19 cellular contexts compared by ENCODE assay signal in genomic region chr13:32262165-32262564, GRCh38. TPM values are rescaled to one million over a fixed set of nuclear protein-coding genes. Genes with fewer than 3 reads are reported as not detected.
A peak's percentile ranks its signal among the peaks of the same experiment; 100 is the strongest.
DNase-seq lines count a peak whose midpoint lies in the region; ATAC-seq and TF ChIP-seq lines count a peak whose summit lies in the region.
"Had no signal": no experiment of that assay in that cellular context is flagged by ENCODE, and none has a peak within 500 bp of the region (broad histone marks: within the 10 kb centered on the region; RNA-seq: fewer than 3 reads in every experiment).

No MANE protein-coding gene starts in this region.

- H3K4me3 ChIP-seq in breast epithelium (no peak overlapping the region), lung (no peak overlapping the region)

- H3K36me3 ChIP-seq in breast epithelium, result no peaks in the 10 kb centered on the region
- H3K36me3 ChIP-seq in lung (ENCODE audit: control insufficient read depth in 2 of 2, insufficient read depth in 2 of 2, low read length in 2 of 2), result peaks cover 0 to 8% of the 10 kb centered on the region in 2 donors

- WGBS in lung, 2 donors, result 56 to 68% methylated on average over 3 of the region's 3 CpGs

- H3K4me1 ChIP-seq in breast epithelium (no peaks in the 10 kb centered on the region), lung (ENCODE audit: control insufficient read depth in 2 of 2, insufficient read depth in 2 of 2, low read length in 2 of 2) (peaks cover 7 to 30% of the 10 kb centered on the region in 2 donors)
- H3K4me1 ChIP-seq: BE2C had no signal

- H3K27me3 ChIP-seq in breast epithelium, result no peaks in the 10 kb centered on the region
- H3K27me3 ChIP-seq in lung (ENCODE audit: control insufficient read depth, insufficient read depth), result no peaks in the 10 kb centered on the region
- H3K27me3 ChIP-seq: BE2C had no signal

- H3K4me3 Mint-ChIP-seq in HFFc6, result peak overlapping the region; percentile 4
- H3K4me3 Mint-ChIP-seq: endodermal cell, naive B cell had no signal

- H3K27me3 Mint-ChIP-seq in HFFc6 (ENCODE audit: insufficient read depth), result no peaks in the 10 kb centered on the region; the same call in 1 of the 2 replicates
- H3K27me3 Mint-ChIP-seq: naive B cell had no signal

- ATAC-seq in lung (ENCODE audit: insufficient read depth, low FRiP score) (no peak), HG02798 (IDR thresholded peaks at IDR 0.05; ENCODE audit: poor library complexity, unreplicated experiment) (no peak)
- ATAC-seq: HCT116 had no signal

- H3K9me3 ChIP-seq in breast epithelium, result no peaks in the 10 kb centered on the region
- H3K9me3 ChIP-seq in lung (ENCODE audit: control insufficient read depth in 2 of 2, insufficient read depth in 1 of 2, low read length in 1 of 2), result peaks cover 0 to 1% of the 10 kb centered on the region in 2 donors
- H3K9me3 ChIP-seq: BE2C had no signal

- H3K36me3 Mint-ChIP-seq in HFFc6 (ENCODE audit: low read depth), result no peaks in the 10 kb centered on the region
- H3K36me3 Mint-ChIP-seq: naive B cell had no signal

- DNase-seq in HFFc6 (peak; percentile 18), breast epithelium (ENCODE audit: low spot score in 2 of 2) (no peak), lung (ENCODE audit: low spot score) (no peak), NCI-H524 (lab: John Stamatoyannopoulos, UW) (no peak), Ammon's horn (ENCODE audit: low spot score) (no peak), NCI-H2107 (lab: John Stamatoyannopoulos, UW) (no peak)
- DNase-seq: activated CD8-positive, alpha-beta memory T cell treated with anti-CD3 and anti-CD28 coated beads for 24 hours; activated gamma-delta T cell; endodermal cell; naive B cell; NCI-H1436; retina; stimulated activated CD4-positive, alpha-beta T cell treated with anti-CD3 and anti-CD28 coated beads, Interleukin-4, amount 100 ng/mL, for 4 hours had no signal

- TF ChIP-seq POLR2A in breast epithelium (IDR thresholded peaks at IDR 0.05), result no peak

- H3K27ac ChIP-seq in breast epithelium (peak overlapping the region; percentile 6 to 7), lung (ENCODE audit: low read depth in 1 of 2, low read length in 1 of 2) (peak overlapping the region; percentile 46 to 84), temporal lobe (ENCODE audit: low read depth, low read length) (peak overlapping the region; percentile 22)
- H3K27ac ChIP-seq: KMS-11, VCaP had no signal

- no peak for TF ChIP-seq CTCF in HFFc6 (IDR thresholded peaks at IDR 0.05)
- TF ChIP-seq CTCF in breast epithelium (IDR thresholded peaks at IDR 0.05), result no peak
- no peak for TF ChIP-seq CTCF in lung (IDR thresholded peaks at IDR 0.05; ENCODE audit: control extremely low read depth, extremely low read depth)

- peak overlapping the region; percentile 56 for H3K27ac Mint-ChIP-seq in HFFc6
- H3K27ac Mint-ChIP-seq: endodermal cell, naive B cell had no signal

- intact Hi-C loops in breast epithelium (cut with DNase I; ENCODE audit: low total_unique reads), result no loop called here

- H3K4me1 Mint-ChIP-seq in HFFc6 (ENCODE audit: low read depth), result peaks cover 33% of the 10 kb centered on the region
- H3K4me1 Mint-ChIP-seq: endodermal cell, naive B cell had no signal

- no peaks in the 10 kb centered on the region for H3K9me3 Mint-ChIP-seq in HFFc6
- H3K9me3 Mint-ChIP-seq: endodermal cell, naive B cell had no signal

RNA-seq across cellular contexts. Expression of gene ZAR1L, which starts 53.0 kb away (rescaled TPM):
- not detected for total RNA-seq in HFFc6 (2021; fragmentation: NEBNext Ultra II Directional; extraction: Animal tissue kit (Norgen Biotek cat#: 25700))
- not detected for total RNA-seq in breast epithelium
- not detected for total RNA-seq in lung
- not detected for polyA plus RNA-seq in lung
- total RNA-seq in temporal lobe, result not detected

RNA-seq across cellular contexts. Expression of gene BRCA2, which starts 53.1 kb away (rescaled TPM):
- total RNA-seq in HFFc6 (2021; fragmentation: NEBNext Ultra II Directional; extraction: Animal tissue kit (Norgen Biotek cat#: 25700)), result 1 to 10 TPM; 4.0 to 8.4 (median 8.2) TPM
- total RNA-seq in breast epithelium, result 1 to 10 TPM in 2 of 3 donors, under 1 TPM in 1; 0.98 to 3.5 (median 1.3) TPM
- 10 to 100 TPM in 1 of 2 donors, 1 to 10 TPM in 1; 3.7 to 12.8 TPM for total RNA-seq in lung
- polyA plus RNA-seq in lung, result 1 to 10 TPM in 1 of 2 donors, under 1 TPM in 1; 0.85 to 1.1 TPM
- 1.7 TPM for total RNA-seq in temporal lobe

Comparison
In these comparisons a context has a peak if more than half of its experiments do, and no peak if none do; other contexts are left out.
1. H3K27ac ChIP-seq: peak in every context shown above with its lines; median percentile 65 in lung; 22 in temporal lobe; 6 in breast epithelium.